Comparison of ENCODE assay signal across 17 cellular contexts in genomic region chrX:31715675-31716074, GRCh38.
DNase-seq lines count a peak whose midpoint lies in the region; ATAC-seq and TF ChIP-seq lines count a peak whose summit lies in the region.
"Had no signal": no experiment of that assay in that cellular context is flagged by ENCODE, and none has a peak within 500 bp of the region (broad histone marks: within the 10 kb centered on the region; RNA-seq: fewer than 3 reads in every experiment).

No MANE protein-coding gene starts in this region.

- H3K9me3 Mint-ChIP-seq in Calu3 (ENCODE audit: low read depth, unreplicated experiment) (no peaks in the 10 kb centered on the region), WTC11 (no peaks in the 10 kb centered on the region)

- H3K4me1 Mint-ChIP-seq in Calu3 (ENCODE audit: low read depth, unreplicated experiment) (no peaks in the 10 kb centered on the region), WTC11 (no peaks in the 10 kb centered on the region)

- no peak for ATAC-seq in WTC11

- H3K4me3 Mint-ChIP-seq in Calu3 (ENCODE audit: low read depth, unreplicated experiment) (no peak overlapping the region), WTC11 (no peak overlapping the region)

- H3K9me3 ChIP-seq in tibial artery: no peaks in the 10 kb centered on the region
- H3K9me3 ChIP-seq: BLaER1 treated with 17β-estradiol and CSF1 and Interleukin-3, amounts not matched to agents 10 nM and 100 nM had no signal

- H3K36me3 Mint-ChIP-seq in Calu3 (ENCODE audit: insufficient read depth, unreplicated experiment) (no peaks in the 10 kb centered on the region), WTC11 (no peaks in the 10 kb centered on the region)

- no peaks in the 10 kb centered on the region for H3K4me1 ChIP-seq in tibial artery
- H3K4me1 ChIP-seq: BLaER1 treated with 17β-estradiol and CSF1 and Interleukin-3, amounts not matched to agents 10 nM and 100 nM had no signal

- H3K27me3 ChIP-seq in tibial artery: no peaks in the 10 kb centered on the region

- CTCF ChIA-PET in Calu3 (lab: Charles Lee): interaction anchor here (1.0 kb wide), 1 partner anchor 13 kb away, joined by 8 read pairs; no protein-coding TSS in a partner anchor
- CTCF ChIA-PET in HEK293T (lab: Yijun Ruan, JAX): no interaction called here
- CTCF ChIA-PET in WTC11 (lab: Charles Lee): no interaction called here

- no peak overlapping the region for H3K4me3 ChIP-seq in tibial artery
- H3K4me3 ChIP-seq: BLaER1 treated with 17β-estradiol and CSF1 and Interleukin-3, amounts not matched to agents 10 nM and 100 nM had no signal

- H3K36me3 ChIP-seq in tibial artery: no peaks in the 10 kb centered on the region
- H3K36me3 ChIP-seq: BLaER1 treated with 17β-estradiol and CSF1 and Interleukin-3, amounts not matched to agents 10 nM and 100 nM had no signal

- intact Hi-C loops in Calu3 (cut with micrococcal nuclease; ENCODE audit: unreplicated experiment) (no loop called here), tibial artery (cut with DNase I; ENCODE audit: low total_unique reads) (no loop called here)

- H3K27ac Mint-ChIP-seq in Calu3 (ENCODE audit: unreplicated experiment) (no peak overlapping the region), WTC11 (no peak overlapping the region)

- POLR2A ChIA-PET in HEK293T (lab: Yijun Ruan, JAX): no interaction called here
- POLR2A ChIA-PET in WTC11 (lab: Charles Lee): no interaction called here

- H3K27me3 Mint-ChIP-seq in Calu3 (ENCODE audit: unreplicated experiment) (no peaks in the 10 kb centered on the region), WTC11 (ENCODE audit: low read depth) (peaks cover 4% of the 10 kb centered on the region; the same call in 1 of the 2 replicates)

- TF ChIP-seq CTCF in Calu3 (IDR thresholded peaks at IDR 0.05; ENCODE audit: unreplicated experiment): no peak
- TF ChIP-seq CTCF in WTC11 (IDR thresholded peaks at IDR 0.05): no peak
- no peak for TF ChIP-seq CTCF in tibial artery (IDR thresholded peaks at IDR 0.05)

- BruUV-seq in Calu3 (replicated peaks; lab: Mats Ljungman, UMichigan): no TSS peak

- DNase-seq in Calu3 (peak; percentile 2), HEK293T (ENCODE audit: extremely low spot score) (peak; percentile 38), astrocyte of the hippocampus (ENCODE audit: low read depth, low spot score) (peak; percentile 16), renal cortical epithelial cell (ENCODE audit: low read depth) (peak; percentile 42), WTC11 (ENCODE audit: low spot score) (no peak), tibial artery (no peak)
- no peak for DNase-seq in effector CD4-positive, alpha-beta T cell
- DNase-seq: COR-L47; DMS79 treated with DMSO at 0.1 percent for 48 hours; GF-D8; KG1; NCI-H1092 treated with DMSO at 0.1 percent for 48 hours; NCI-H1694 treated with DMSO at 0.1 percent for 48 hours; NCI-H2171; NCI-H510A treated with DMSO at 0.1 percent for 48 hours; NK-92 treated with Interleukin-12 subunit alpha and Interleukin-12 subunit beta, amount 100 ng/mL, for 24 hours had no signal

- H3K27ac ChIP-seq in tibial artery: no peak overlapping the region
- H3K27ac ChIP-seq: BLaER1 treated with 17β-estradiol and CSF1 and Interleukin-3, amounts not matched to agents 10 nM and 100 nM had no signal

TF ChIP-seq in HEK293T, 16 proteins besides CTCF, POLR2A, EP300 and RAD21:
- TF ChIP-seq PKNOX1 (IDR thresholded peaks at IDR 0.05): peak; percentile 25; the same call in 1 of the 2 replicates
- TF ChIP-seq FOXK2 (IDR thresholded peaks at IDR 0.05): no peak
- no peak for TF ChIP-seq SUZ12 (IDR thresholded peaks at IDR 0.05)
- TF ChIP-seq FOXA1 (IDR thresholded peaks at IDR 0.05): no peak
- TF ChIP-seq FOXM1 (IDR thresholded peaks at IDR 0.05; ENCODE audit: borderline replicate concordance): no peak
- no peak for TF ChIP-seq ZNF384 (IDR thresholded peaks at IDR 0.05)
- TF ChIP-seq HDGF (IDR thresholded peaks at IDR 0.05; ENCODE audit: borderline replicate concordance): no peak

TF ChIP-seq in WTC11, 78 proteins besides CTCF, POLR2A, EP300 and RAD21:
- TF ChIP-seq ZNF138 (CRISPR knock-in tag; conservative IDR thresholded peaks at IDR 0.05) (no peak), NFATC4 (CRISPR knock-in tag; IDR thresholded peaks at IDR 0.05) (no peak), MAX (CRISPR knock-in tag; IDR thresholded peaks at IDR 0.05) (no peak), ATF6 (CRISPR knock-in tag; IDR thresholded peaks at IDR 0.05) (no peak), AR (CRISPR knock-in tag; IDR thresholded peaks at IDR 0.05) (no peak), PRRX2 (CRISPR knock-in tag; IDR thresholded peaks at IDR 0.05) (no peak), ZNF317 (CRISPR knock-in tag; IDR thresholded peaks at IDR 0.05; ENCODE audit: borderline replicate concordance, low read depth) (no peak), ZMAT4 (CRISPR knock-in tag; IDR thresholded peaks at IDR 0.05) (no peak)

Comparison
In these comparisons a context has a peak if more than half of its experiments do, and no peak if none do; other contexts are left out.
1. DNase-seq: peak in Calu3 (single experiment), HEK293T (single experiment), astrocyte of the hippocampus (single experiment) and renal cortical epithelial cell (single experiment); none in WTC11 (single experiment), effector CD4-positive, alpha-beta T cell (single experiment) and tibial artery (0 of 2).